10 cellular contexts compared by ENCODE assay signal in the genomic region with DNA sequence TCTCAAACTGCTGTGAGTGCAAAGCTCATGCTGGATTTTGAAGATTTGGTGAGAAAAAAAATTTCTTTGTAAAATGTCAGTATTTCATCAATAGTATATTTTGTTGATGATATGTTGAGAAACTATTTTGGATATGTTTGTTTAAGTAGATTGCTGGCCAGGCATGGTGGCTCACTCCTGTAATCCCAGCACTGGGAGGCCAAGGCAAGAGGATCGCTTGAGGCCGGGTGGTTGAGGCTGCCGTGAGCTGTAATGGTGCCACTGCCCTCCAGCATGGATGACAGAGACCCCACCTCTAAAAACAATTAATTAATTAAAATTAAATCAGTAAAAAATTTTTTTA. TPM values are rescaled to one million over a fixed set of nuclear protein-coding genes. Genes with fewer than 3 reads are reported as not detected.
DNase-seq lines count a peak whose midpoint lies in the region; ATAC-seq, FAIRE-seq and TF ChIP-seq lines count a peak whose summit lies in the region.
"Had no signal": no experiment of that assay in that cellular context is flagged by ENCODE, and none has a peak within 500 bp of the region (broad histone marks: within the 10 kb centered on the region; RNA-seq: fewer than 3 reads in every experiment).

No MANE protein-coding gene starts in this region.

- POLR2A ChIA-PET in IMR-90 (lab: Charles Lee; ENCODE audit: unreplicated experiment) = no interaction called here

- H4K20me1 ChIP-seq in IMR-90 (ENCODE audit: insufficient read depth, low read length) = no peaks in the 10 kb centered on the region

- H3K27ac Mint-ChIP-seq in activated T-helper 1 cell treated with anti-CD3 and anti-CD28 coated beads, Interleukin-12 subunit alpha, Interleukin-12 subunit beta, Interleukin-2, Interleukin-4 antibody, amounts not matched to agents 30 ng/mL and 10 ng/mL and 1 ng/mL, durations not matched to agents 14 hours and 24 hours and 36 hours = peak overlapping the region; percentile 71

- no peak for TF ChIP-seq RAD21 in IMR-90 (IDR thresholded peaks at IDR 0.05; ENCODE audit: low read length)

- H3K4me3 ChIP-seq in IMR-90 (ENCODE audit: insufficient read depth, low read depth, low read length) = no peak overlapping the region
- peak overlapping the region in 1 of 2 donors; percentile 1 for H3K4me3 ChIP-seq in kidney (ENCODE audit: low read length in 2 of 2)
- H3K4me3 ChIP-seq in spleen = peak overlapping the region in 7 of 8 donors; percentile 4 to 53 (median 16)

- no peaks in the 10 kb centered on the region for H3K36me3 ChIP-seq in IMR-90 (ENCODE audit: control insufficient read depth, insufficient read depth, low read length)
- H3K36me3 ChIP-seq in kidney (ENCODE audit: control insufficient read depth in 1 of 2, insufficient read depth in 2 of 2, low read length in 2 of 2) = no peaks in the 10 kb centered on the region
- peaks cover 0 to 19% (median 0%) of the 10 kb centered on the region in 6 donors for H3K36me3 ChIP-seq in spleen

- no peak overlapping the region for H2BK5ac ChIP-seq in IMR-90 (ENCODE audit: low read depth, low read length, poor library complexity, severe bottlenecking)

- H2BK15ac ChIP-seq in IMR-90 (ENCODE audit: low read depth, low read length) = no peak overlapping the region

- H2AK9ac ChIP-seq in IMR-90 (replicated peaks; ENCODE audit: low read depth, low read length, poor library complexity) = peak overlapping the region; percentile 70

- dilution Hi-C loops in IMR-90 (cut with HindIII; ENCODE audit: low sequenced_read_pairs, unreplicated experiment) = no loop called here

- no peak overlapping the region for H2BK20ac ChIP-seq in IMR-90 (ENCODE audit: low read depth, low read length)

- peak overlapping the region; percentile 43; the same call in 1 of the 2 replicates for H3K27ac ChIP-seq in IMR-90 (ENCODE audit: insufficient read depth, low read length)
- peak overlapping the region; percentile 91 to 96 for H3K27ac ChIP-seq in kidney (ENCODE audit: low read depth in 2 of 2, low read length in 2 of 2)
- peak overlapping the region; percentile 94 to 99 (median 97) for H3K27ac ChIP-seq in spleen

- no peak overlapping the region for H3K14ac ChIP-seq in IMR-90 (replicated peaks; ENCODE audit: low read depth, low read length)

- ATAC-seq in IMR-90 (ENCODE audit: low read depth) (peak; percentile 13; the same call in 1 of the 2 replicates), HG03196 (IDR thresholded peaks at IDR 0.05; ENCODE audit: unreplicated experiment) (no peak)

- no peak overlapping the region for H3K18ac ChIP-seq in IMR-90 (ENCODE audit: low read depth, low read length)

- TF ChIP-seq POLR2A in IMR-90 (IDR thresholded peaks at IDR 0.05; ENCODE audit: low read depth, low read length) (no peak), spleen (IDR thresholded peaks at IDR 0.05) (no peak)

- no peak for FAIRE-seq in kidney (lab: Jason Lieb, UNC)
- FAIRE-seq: colon had no signal

- H3K27me3 ChIP-seq in IMR-90 (ENCODE audit: control insufficient read depth, insufficient read depth, low read length) (no peaks in the 10 kb centered on the region), spleen (replicated peaks in 1 of 7) (no peaks in the 10 kb centered on the region)

- CTCF ChIA-PET in IMR-90 (lab: Yijun Ruan, JAX) = no interaction called here

- H3K9ac ChIP-seq in IMR-90 (ENCODE audit: low read depth, low read length) (no peak overlapping the region), kidney (ENCODE audit: low read length in 2 of 2) (peak overlapping the region; percentile 38 to 65)

- peak overlapping the region; percentile 66 for H3K4me3 Mint-ChIP-seq in activated T-helper 1 cell treated with anti-CD3 and anti-CD28 coated beads, Interleukin-12 subunit alpha, Interleukin-12 subunit beta, Interleukin-2, Interleukin-4 antibody, amounts not matched to agents 30 ng/mL and 10 ng/mL and 1 ng/mL, durations not matched to agents 14 hours and 24 hours and 36 hours

- DNase-seq in IMR-90 (no peak), kidney (no peak), spleen (no peak), kidney tubule cell (ENCODE audit: low spot score) (no peak)
- no peak for DNase-seq in activated T-helper 1 cell treated with anti-CD3 and anti-CD28 coated beads, Interleukin-12 subunit alpha, Interleukin-12 subunit beta, Interleukin-2, Interleukin-4 antibody, amounts not matched to agents 30 ng/mL and 10 ng/mL and 1 ng/mL, durations not matched to agents 14 hours and 24 hours and 36 hours (ENCODE audit: low spot score)
- no peak for DNase-seq in activated effector memory CD4-positive, alpha-beta T cell treated with anti-CD3 and anti-CD28 coated beads, Interleukin-2, amount 50 U/mL, for 16 hours
- DNase-seq in activated CD4-positive, CD25-positive, alpha-beta regulatory T cell (lab: John Stamatoyannopoulos, UW) = no peak
- DNase-seq: NCI-H526 treated with DMSO at 0.1 percent for 48 hours had no signal

- no peaks in the 10 kb centered on the region for H3K27me3 Mint-ChIP-seq in activated T-helper 1 cell treated with anti-CD3 and anti-CD28 coated beads, Interleukin-12 subunit alpha, Interleukin-12 subunit beta, Interleukin-2, Interleukin-4 antibody, amounts not matched to agents 30 ng/mL and 10 ng/mL and 1 ng/mL, durations not matched to agents 14 hours and 24 hours and 36 hours (ENCODE audit: insufficient read depth)

- no peak overlapping the region for H3K56ac ChIP-seq in IMR-90 (ENCODE audit: extremely low read depth, insufficient read depth, low read length)

- no TSS peak for BruUV-seq in IMR-90 (replicated peaks; lab: Mats Ljungman, UMichigan)

- H3K4me1 ChIP-seq in IMR-90 (ENCODE audit: control insufficient read depth, insufficient read depth, low read length) (peaks cover 13% of the 10 kb centered on the region), kidney (ENCODE audit: control insufficient read depth in 1 of 2, insufficient read depth in 1 of 2, low read depth in 1 of 2, low read length in 2 of 2) (peaks cover 15 to 18% of the 10 kb centered on the region in 2 donors), spleen (peaks cover 41 to 97% (median 76%) of the 10 kb centered on the region in 6 donors)

- no peak overlapping the region; the same call in 1 of the 2 replicates for H2AK5ac ChIP-seq in IMR-90 (ENCODE audit: low read depth, low read length)

- H4K8ac ChIP-seq in IMR-90 (ENCODE audit: low read depth in 2 of 2, low read length in 2 of 2) = peak overlapping the region; percentile 49 to 84; a peak in 3 of 4 replicates

- peak overlapping the region; percentile 87 for H2AFZ ChIP-seq in IMR-90 (replicated peaks; ENCODE audit: low read length, poor library complexity)

- intact Hi-C loops in IMR-90 (cut with micrococcal nuclease) (no loop called here), kidney (cut with DNase I) (no loop called here), spleen (cut with DNase I; ENCODE audit: low total_unique reads) (no loop called here)
- intact Hi-C loops in activated T-helper 1 cell treated with anti-CD3 and anti-CD28 coated beads, Interleukin-12 subunit alpha, Interleukin-12 subunit beta, Interleukin-2, Interleukin-4 antibody, amounts not matched to agents 30 ng/mL and 10 ng/mL and 1 ng/mL, durations not matched to agents 14 hours and 24 hours and 36 hours (cut with micrococcal nuclease) = no loop called here

- in situ Hi-C loops in IMR-90 (cut with MboI; ENCODE audit: low sequenced_read_pairs) = no loop called here

- peak overlapping the region; percentile 52 for H4K5ac ChIP-seq in IMR-90 (ENCODE audit: low read depth, low read length)

- H3K36me3 Mint-ChIP-seq in activated T-helper 1 cell treated with anti-CD3 and anti-CD28 coated beads, Interleukin-12 subunit alpha, Interleukin-12 subunit beta, Interleukin-2, Interleukin-4 antibody, amounts not matched to agents 30 ng/mL and 10 ng/mL and 1 ng/mL, durations not matched to agents 14 hours and 24 hours and 36 hours (ENCODE audit: low read depth) = no peaks in the 10 kb centered on the region

- no peaks in the 10 kb centered on the region for H3K9me1 ChIP-seq in IMR-90 (ENCODE audit: insufficient read depth, low read length)

- H4K91ac ChIP-seq in IMR-90 (ENCODE audit: insufficient read depth, low read depth, low read length) = no peak overlapping the region

- H3K4ac ChIP-seq in IMR-90 (ENCODE audit: low read depth, low read length) = no peak overlapping the region

- peak overlapping the region; percentile 11; the same call in 1 of the 2 replicates for H2BK120ac ChIP-seq in IMR-90 (ENCODE audit: low read depth, low read length)

- H3K4me2 ChIP-seq in IMR-90 (ENCODE audit: low read depth, low read length) = no peak overlapping the region

- no peaks in the 10 kb centered on the region for H3K79me1 ChIP-seq in IMR-90 (ENCODE audit: low read depth in 1 of 2, low read length in 2 of 2)

- TF ChIP-seq CTCF in IMR-90 (conservative IDR thresholded peaks at IDR 0.05; ENCODE audit: low read depth, low read length) = no peak
- TF ChIP-seq CTCF in kidney (IDR thresholded peaks at IDR 0.05; ENCODE audit: borderline replicate concordance, extremely low read depth, insufficient read depth) = no peak
- TF ChIP-seq CTCF in spleen (IDR thresholded peaks at IDR 0.05 in 8 of 11, conservative IDR thresholded peaks at IDR 0.05 in 3 of 11) = no peak

- H3K4me1 Mint-ChIP-seq in activated T-helper 1 cell treated with anti-CD3 and anti-CD28 coated beads, Interleukin-12 subunit alpha, Interleukin-12 subunit beta, Interleukin-2, Interleukin-4 antibody, amounts not matched to agents 30 ng/mL and 10 ng/mL and 1 ng/mL, durations not matched to agents 14 hours and 24 hours and 36 hours (ENCODE audit: low read depth) = peaks cover 45% of the 10 kb centered on the region

- no CpG with 5 or more reads among the region's 3 CpGs for WGBS in IMR-90 (ENCODE audit: extremely low coverage in 2 of 2, insufficient read length in 1 of 2), 2 experiments
- WGBS in spleen, 5 donors = 83 to 99% (median 94%) methylated on average over 3 of the region's 3 CpGs

- no peaks in the 10 kb centered on the region for H3K9me3 Mint-ChIP-seq in activated T-helper 1 cell treated with anti-CD3 and anti-CD28 coated beads, Interleukin-12 subunit alpha, Interleukin-12 subunit beta, Interleukin-2, Interleukin-4 antibody, amounts not matched to agents 30 ng/mL and 10 ng/mL and 1 ng/mL, durations not matched to agents 14 hours and 24 hours and 36 hours

- no peaks in the 10 kb centered on the region for H3K9me3 ChIP-seq in IMR-90 (ENCODE audit: control insufficient read depth, insufficient read depth, low read length)
- no peaks in the 10 kb centered on the region for H3K9me3 ChIP-seq in kidney (ENCODE audit: control insufficient read depth in 1 of 2, low read length in 2 of 2)
- H3K9me3 ChIP-seq in spleen = no peaks in the 10 kb centered on the region

- H3K23ac ChIP-seq in IMR-90 (ENCODE audit: low read depth, low read length) = no peak overlapping the region

RNA-seq across cellular contexts. Expression of gene IFITM3, which starts 6.9 kb away (rescaled TPM):
- total RNA-seq in IMR-90 (2012; rRNA removed) = 40.9 and 52.5 TPM in 2 replicates
- 906 and 1,008 TPM in 2 replicates for polyA plus RNA-seq in IMR-90 (2012; rRNA removed)
- 803 and 1,768 TPM in 2 replicates for polyA plus RNA-seq in IMR-90 (2012; cell fraction: cytosol; rRNA removed)
- 153 and 347 TPM in 2 replicates for polyA plus RNA-seq in IMR-90 (2012; cell fraction: nucleus; rRNA removed; ENCODE audit: low replicate concordance)
- total RNA-seq in activated T-helper 1 cell treated with anti-CD3 and anti-CD28 coated beads, Interleukin-12 subunit alpha, Interleukin-12 subunit beta, Interleukin-2, Interleukin-4 antibody, amounts not matched to agents 30 ng/mL and 10 ng/mL and 1 ng/mL, durations not matched to agents 14 hours and 24 hours and 36 hours = 3.6 and 4.6 TPM in 2 replicates
- 1,286 TPM for total RNA-seq in kidney
- 1,281 TPM for polyA plus RNA-seq in kidney (ENCODE audit: insufficient read depth, low read depth, low replicate concordance)
- total RNA-seq in spleen = 100 to 1,000 TPM; 314 to 942 (median 472) TPM
- polyA plus RNA-seq in spleen = 100 to 1,000 TPM; 391 to 618 (median 599) TPM

RNA-seq across cellular contexts. Expression of gene IFITM1, which starts 13.7 kb away (rescaled TPM):
- total RNA-seq in IMR-90 (2012; rRNA removed) (14.4 and 24.2 TPM in 2 replicates), kidney (440 TPM), spleen (100 to 1,000 TPM; 333 to 670 (median 510) TPM)
- polyA plus RNA-seq in IMR-90 (2012; rRNA removed) (67.5 and 68.9 TPM in 2 replicates), kidney (ENCODE audit: insufficient read depth, low read depth, low replicate concordance) (248 TPM), spleen (100 to 1,000 TPM; 314 to 496 (median 327) TPM)
- polyA plus RNA-seq in IMR-90 (2012; cell fraction: cytosol; rRNA removed) = 54.7 and 163 TPM in 2 replicates
- 25.1 and 28.0 TPM in 2 replicates for polyA plus RNA-seq in IMR-90 (2012; cell fraction: nucleus; rRNA removed; ENCODE audit: low replicate concordance)
- total RNA-seq in activated T-helper 1 cell treated with anti-CD3 and anti-CD28 coated beads, Interleukin-12 subunit alpha, Interleukin-12 subunit beta, Interleukin-2, Interleukin-4 antibody, amounts not matched to agents 30 ng/mL and 10 ng/mL and 1 ng/mL, durations not matched to agents 14 hours and 24 hours and 36 hours = 208 and 214 TPM in 2 replicates

RNA-seq across cellular contexts. Expression of gene IFITM2, which starts 19.9 kb away (rescaled TPM):
- total RNA-seq in IMR-90 (2012; rRNA removed) = 26.4 and 31.2 TPM in 2 replicates
- 564 and 600 TPM in 2 replicates for polyA plus RNA-seq in IMR-90 (2012; rRNA removed)
- 588 and 1,067 TPM in 2 replicates for polyA plus RNA-seq in IMR-90 (2012; cell fraction: cytosol; rRNA removed)
- polyA plus RNA-seq in IMR-90 (2012; cell fraction: nucleus; rRNA removed; ENCODE audit: low replicate concordance) = 95.2 and 139 TPM in 2 replicates
- total RNA-seq in activated T-helper 1 cell treated with anti-CD3 and anti-CD28 coated beads, Interleukin-12 subunit alpha, Interleukin-12 subunit beta, Interleukin-2, Interleukin-4 antibody, amounts not matched to agents 30 ng/mL and 10 ng/mL and 1 ng/mL, durations not matched to agents 14 hours and 24 hours and 36 hours = 494 and 521 TPM in 2 replicates
- total RNA-seq in kidney = 1,111 TPM
- 814 TPM for polyA plus RNA-seq in kidney (ENCODE audit: insufficient read depth, low read depth, low replicate concordance)
- total RNA-seq in spleen = 1,000 to 10,000 TPM in 4 of 7 donors, 100 to 1,000 TPM in 3; 507 to 1,635 (median 1,062) TPM
- polyA plus RNA-seq in spleen = 1,000 to 10,000 TPM in 1 of 3 donors, 100 to 1,000 TPM in 2; 680 to 1,006 (median 885) TPM

RNA-seq across cellular contexts. Expression of gene IFITM5, which starts 28.2 kb away (rescaled TPM):
- total RNA-seq in IMR-90 (2012; rRNA removed) = not detected in 2 replicates
- not detected in 2 replicates for polyA plus RNA-seq in IMR-90 (2012; rRNA removed)
- polyA plus RNA-seq in IMR-90 (2012; cell fraction: cytosol; rRNA removed) = not detected in 2 replicates
- polyA plus RNA-seq in IMR-90 (2012; cell fraction: nucleus; rRNA removed; ENCODE audit: low replicate concordance) = not detected in 2 replicates
- not detected in 2 replicates for total RNA-seq in activated T-helper 1 cell treated with anti-CD3 and anti-CD28 coated beads, Interleukin-12 subunit alpha, Interleukin-12 subunit beta, Interleukin-2, Interleukin-4 antibody, amounts not matched to agents 30 ng/mL and 10 ng/mL and 1 ng/mL, durations not matched to agents 14 hours and 24 hours and 36 hours
- total RNA-seq in kidney = not detected
- polyA plus RNA-seq in kidney (ENCODE audit: insufficient read depth, low read depth, low replicate concordance) = not detected
- not detected for total RNA-seq in spleen
- not detected for polyA plus RNA-seq in spleen

RNA-seq across cellular contexts. Expression of gene PGGHG, which starts 38.6 kb away (rescaled TPM):
- total RNA-seq in IMR-90 (2012; rRNA removed) (1.4 and 1.8 TPM in 2 replicates), kidney (64.1 TPM), spleen (100 to 1,000 TPM in 6 of 7 donors, 10 to 100 TPM in 1; 53.4 to 182 (median 128) TPM)
- polyA plus RNA-seq in IMR-90 (2012; rRNA removed) (16.2 and 17.0 TPM in 2 replicates), kidney (ENCODE audit: insufficient read depth, low read depth, low replicate concordance) (16.1 TPM), spleen (100 to 1,000 TPM; 127 to 250 (median 134) TPM)
- 2.1 and 3.3 TPM in 2 replicates for polyA plus RNA-seq in IMR-90 (2012; cell fraction: cytosol; rRNA removed)
- 170 and 305 TPM in 2 replicates for polyA plus RNA-seq in IMR-90 (2012; cell fraction: nucleus; rRNA removed; ENCODE audit: low replicate concordance)
- total RNA-seq in activated T-helper 1 cell treated with anti-CD3 and anti-CD28 coated beads, Interleukin-12 subunit alpha, Interleukin-12 subunit beta, Interleukin-2, Interleukin-4 antibody, amounts not matched to agents 30 ng/mL and 10 ng/mL and 1 ng/mL, durations not matched to agents 14 hours and 24 hours and 36 hours = 164 and 167 TPM in 2 replicates

Comparison
In these comparisons a context has a peak if more than half of its experiments do, and no peak if none do; other contexts are left out.
1. H3K27ac ChIP-seq: peak in every context shown above with its lines; median percentile 97 in spleen; 94 in kidney; 43 in IMR-90.
2. RNA of gene IFITM2, which starts 19.9 kb away (total RNA-seq): 1,111 TPM in kidney (single experiment), 507 to 1,635 TPM in spleen and 494 to 521 TPM in activated T-helper 1 cell treated with anti-CD3 and anti-CD28 coated beads, Interleukin-12 subunit alpha, Interleukin-12 subunit beta, Interleukin-2, Interleukin-4 antibody, amounts not matched to agents 30 ng/mL and 10 ng/mL and 1 ng/mL, durations not matched to agents 14 hours and 24 hours and 36 hours; 26.4 to 31.2 TPM in IMR-90; every median in the first group is over 10 times any median in the second.